In the genomic region with DNA sequence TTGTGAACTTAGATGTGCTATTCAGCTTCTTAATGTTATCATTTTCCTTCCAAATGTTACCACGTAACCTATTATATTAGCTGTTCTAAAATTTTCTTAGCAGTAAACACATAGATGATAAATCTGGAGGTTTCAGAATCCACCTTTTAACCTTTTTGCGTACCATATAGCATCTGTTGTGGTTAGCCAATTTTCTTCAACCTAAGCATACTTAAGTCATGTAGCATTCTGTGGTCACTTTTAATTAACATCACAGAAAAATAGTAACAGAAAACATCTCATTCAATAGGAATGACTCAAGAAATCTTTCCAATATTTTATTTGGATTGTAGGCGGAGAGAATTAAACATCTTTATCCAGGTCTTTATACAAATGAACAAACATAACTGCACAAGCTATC, we compare ENCODE assay signal across 1 cellular context.
TF ChIP-seq lines count a peak whose summit lies in the region.

No MANE protein-coding gene starts in this region.

TF ChIP-seq in A549, 52 proteins besides CTCF, POLR2A, EP300 and RAD21 (continued from another document):
- TF ChIP-seq, protein P1, sequence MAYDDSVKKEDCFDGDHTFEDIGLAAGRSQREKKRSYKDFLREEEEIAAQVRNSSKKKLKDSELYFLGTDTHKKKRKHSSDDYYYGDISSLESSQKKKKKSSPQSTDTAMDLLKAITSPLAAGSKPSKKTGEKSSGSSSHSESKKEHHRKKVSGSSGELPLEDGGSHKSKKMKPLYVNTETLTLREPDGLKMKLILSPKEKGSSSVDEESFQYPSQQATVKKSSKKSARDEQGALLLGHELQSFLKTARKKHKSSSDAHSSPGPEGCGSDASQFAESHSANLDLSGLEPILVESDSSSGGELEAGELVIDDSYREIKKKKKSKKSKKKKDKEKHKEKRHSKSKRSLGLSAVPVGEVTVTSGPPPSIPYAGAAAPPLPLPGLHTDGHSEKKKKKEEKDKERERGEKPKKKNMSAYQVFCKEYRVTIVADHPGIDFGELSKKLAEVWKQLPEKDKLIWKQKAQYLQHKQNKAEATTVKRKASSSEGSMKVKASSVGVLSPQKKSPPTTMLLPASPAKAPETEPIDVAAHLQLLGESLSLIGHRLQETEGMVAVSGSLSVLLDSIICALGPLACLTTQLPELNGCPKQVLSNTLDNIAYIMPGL (CRISPR knock-in tag; IDR thresholded peaks at IDR 0.05; ENCODE audit: borderline replicate concordance) = no peak
- TF ChIP-seq RCOR1 (IDR thresholded peaks at IDR 0.05; ENCODE audit: low read depth, low read length) = no peak
- TF ChIP-seq HEYL (CRISPR knock-in tag; IDR thresholded peaks at IDR 0.05) = no peak
- TF ChIP-seq EHMT2 (IDR thresholded peaks at IDR 0.05; ENCODE audit: low read depth) = no peak
- TF ChIP-seq CHD2 (IDR thresholded peaks at IDR 0.05; ENCODE audit: low read length, partially characterized antibody) = no peak
- no peak for TF ChIP-seq BHLHE40 (IDR thresholded peaks at IDR 0.05; ENCODE audit: low read depth, low read length)
